ENCODE assay signal across 16 cellular contexts in the genomic region with DNA sequence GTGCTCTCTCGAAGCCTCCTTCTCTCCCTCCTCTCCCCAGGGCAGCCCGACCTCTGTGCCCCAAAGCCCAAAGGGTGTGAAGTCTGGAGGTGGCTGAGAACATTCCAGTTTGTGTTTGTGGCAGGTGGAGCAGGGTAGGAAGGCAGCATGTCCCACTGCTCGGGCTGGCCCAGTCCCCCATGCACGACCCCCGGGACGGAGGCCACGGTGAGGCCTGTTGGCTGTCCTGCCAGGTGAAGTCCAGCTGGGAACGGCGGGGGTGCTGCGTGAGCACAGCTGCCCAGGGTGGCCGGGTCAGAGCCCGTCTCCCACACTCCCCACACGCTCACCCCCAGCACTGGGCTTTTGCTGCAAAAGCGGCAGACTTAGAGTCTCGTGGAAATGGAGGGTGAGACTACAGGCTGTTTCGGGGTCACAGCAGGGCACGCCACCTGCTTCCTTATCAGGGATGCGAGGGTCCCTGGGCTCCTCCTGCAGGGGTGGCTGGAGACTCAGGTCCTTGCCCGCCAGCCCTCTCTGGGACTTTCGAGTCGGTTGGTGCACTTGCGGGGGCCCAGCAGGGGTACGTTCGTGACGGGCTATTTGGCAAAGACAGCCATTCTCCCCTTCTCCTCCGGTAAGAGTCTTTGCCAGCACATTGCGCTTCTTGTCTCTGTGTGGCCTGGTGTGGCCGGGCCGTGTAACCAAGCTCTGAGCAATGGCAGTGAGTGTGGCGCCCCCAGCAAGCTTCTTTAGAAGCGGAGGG. TPM values are rescaled to one million over a fixed set of nuclear protein-coding genes. Genes with fewer than 3 reads are reported as not detected.
A peak's percentile ranks its signal among the peaks of the same experiment; 100 is the strongest.
DNase-seq lines count a peak whose midpoint lies in the region; ATAC-seq and TF ChIP-seq lines count a peak whose summit lies in the region.
"Had no signal": no experiment of that assay in that cellular context is flagged by ENCODE, and none has a peak within 500 bp of the region (broad histone marks: within the 10 kb centered on the region; RNA-seq: fewer than 3 reads in every experiment).

No MANE protein-coding gene starts in this region.

- no peaks in the 10 kb centered on the region for H3K27me3 ChIP-seq in heart left ventricle
- H3K27me3 ChIP-seq in neural progenitor cell, result no peaks in the 10 kb centered on the region
- H3K27me3 ChIP-seq in tibial artery, result no peaks in the 10 kb centered on the region

- no peaks in the 10 kb centered on the region for H3K79me2 ChIP-seq in neural progenitor cell (ENCODE audit: low read depth)

- H3K27ac Mint-ChIP-seq in neural progenitor cell, result no peak overlapping the region
- H3K27ac Mint-ChIP-seq: H9 had no signal

- peaks cover 6% of the 10 kb centered on the region for H3K27me3 Mint-ChIP-seq in neural progenitor cell (ENCODE audit: insufficient read depth, low read depth)

- no peak overlapping the region for H3K9ac ChIP-seq in neural progenitor cell

- no peaks in the 10 kb centered on the region for H3K36me3 Mint-ChIP-seq in neural progenitor cell

- no peak for TF ChIP-seq CTCF in heart left ventricle (IDR thresholded peaks at IDR 0.05)
- no peak for TF ChIP-seq CTCF in neural progenitor cell (IDR thresholded peaks at IDR 0.05)
- no peak for TF ChIP-seq CTCF in tibial artery (IDR thresholded peaks at IDR 0.05)

- H2AFZ ChIP-seq in neural progenitor cell (replicated peaks), result no peak overlapping the region

- H3K9me3 Mint-ChIP-seq in neural progenitor cell, result no peaks in the 10 kb centered on the region
- H3K9me3 Mint-ChIP-seq: H9 had no signal

- H3K4me1 ChIP-seq in heart left ventricle (peaks cover 0 to 13% (median 7%) of the 10 kb centered on the region in 12 donors), neural progenitor cell (peaks cover 40% of the 10 kb centered on the region), tibial artery (peaks cover 0 to 26% (median 25%) of the 10 kb centered on the region in 4 donors)
- H3K4me1 ChIP-seq: Caco-2 had no signal

- TF ChIP-seq POLR2A in heart left ventricle (IDR thresholded peaks at IDR 0.05), result no peak

- H3K36me3 ChIP-seq in heart left ventricle (no peaks in the 10 kb centered on the region), neural progenitor cell (no peaks in the 10 kb centered on the region), tibial artery (no peaks in the 10 kb centered on the region)

- 81 to 92% (median 88%) methylated on average over 23 to 31 of the region's 31 CpGs for WGBS in heart left ventricle, 4 donors

- H3K4me3 Mint-ChIP-seq in neural progenitor cell, result no peak overlapping the region
- H3K4me3 Mint-ChIP-seq: H9 had no signal

- DNase-seq in Right ventricle myocardium superior, result peak; percentile 22
- no peak for DNase-seq in left cardiac atrium
- peak in 3 of 5 donors; percentile 10 to 60 (median 18) for DNase-seq in heart left ventricle
- DNase-seq in neural progenitor cell (ENCODE audit: low spot score), result no peak
- peak; percentile 12 to 62 for DNase-seq in tibial artery
- DNase-seq in amygdala (lab: John Stamatoyannopoulos, UW), result no peak
- no peak for DNase-seq in activated naive CD4-positive, alpha-beta T cell treated with Interleukin-2 at 50 U/mL for 16 hours
- DNase-seq: Caco-2, H9, IMR-90, Kasumi-1, NCI-H1930, NCI-H510A had no signal

- H3K4me1 Mint-ChIP-seq in neural progenitor cell, result peaks cover 36% of the 10 kb centered on the region

- intact Hi-C loops in Right ventricle myocardium superior (cut with DNase I) (no loop called here), left cardiac atrium (cut with DNase I) (no loop called here), heart left ventricle (cut with DNase I) (no loop called here), tibial artery (cut with DNase I; ENCODE audit: low total_unique reads) (no loop called here)

- H3K4me3 ChIP-seq in heart left ventricle, result no peak overlapping the region
- no peak overlapping the region for H3K4me3 ChIP-seq in neural progenitor cell
- H3K4me3 ChIP-seq in tibial artery, result no peak overlapping the region

- H3K4me2 ChIP-seq in neural progenitor cell, result peak overlapping the region; percentile 62

- H4K20me1 ChIP-seq in neural progenitor cell (ENCODE audit: low read depth), result no peaks in the 10 kb centered on the region

- ATAC-seq in Right ventricle myocardium superior (ENCODE audit: poor library complexity) (no peak), left cardiac atrium (no peak), heart left ventricle (no peak), GM18861 (IDR thresholded peaks at IDR 0.05; ENCODE audit: unreplicated experiment) (no peak)
- ATAC-seq: Panc1 had no signal

- H3K9me3 ChIP-seq in heart left ventricle, result no peaks in the 10 kb centered on the region
- no peaks in the 10 kb centered on the region for H3K9me3 ChIP-seq in neural progenitor cell (ENCODE audit: low read depth)
- no peaks in the 10 kb centered on the region for H3K9me3 ChIP-seq in tibial artery
- H3K9me3 ChIP-seq: Caco-2 had no signal

- H3F3A ChIP-seq in neural progenitor cell (ENCODE audit: low read depth), result peaks cover 14% of the 10 kb centered on the region

- H3K27ac ChIP-seq in heart left ventricle (no peak overlapping the region), neural progenitor cell (no peak overlapping the region), tibial artery (no peak overlapping the region)
- H3K27ac ChIP-seq: C4-2B had no signal

RNA-seq across cellular contexts. Expression of a gene that starts 40.3 kb away (rescaled TPM):
- 5.0 TPM for total RNA-seq in Right ventricle myocardium superior
- total RNA-seq in left cardiac atrium, result 1 to 10 TPM; 3.7 to 4.9 TPM
- total RNA-seq in heart left ventricle, result 1 to 10 TPM; 2.4 to 8.2 (median 3.8) TPM
- polyA plus RNA-seq in heart left ventricle, result 1 to 10 TPM; 2.2 to 4.0 TPM
- 7.0 and 15.5 TPM in 2 replicates for total RNA-seq in neural progenitor cell (ENCODE audit: low replicate concordance)

RNA-seq across cellular contexts. Expression of a gene that starts 40.6 kb away (rescaled TPM):
- total RNA-seq in Right ventricle myocardium superior (81.8 TPM), left cardiac atrium (100 to 1,000 TPM in 1 of 2 donors, 10 to 100 TPM in 1; 96.2 to 105 TPM), heart left ventricle (100 to 1,000 TPM in 3 of 9 donors, 10 to 100 TPM in 6; 47.1 to 124 (median 78.3) TPM), neural progenitor cell (ENCODE audit: low replicate concordance) (39.1 and 42.5 TPM in 2 replicates)
- polyA plus RNA-seq in heart left ventricle, result 10 to 100 TPM; 43.3 to 92.4 TPM

Comparison
In these comparisons a context has a peak if more than half of its experiments do, and no peak if none do; other contexts are left out.
1. DNase-seq: peak in Right ventricle myocardium superior (single experiment), heart left ventricle (3 of 5) and tibial artery (2 of 2); none in left cardiac atrium (single experiment), neural progenitor cell (single experiment), amygdala (0 of 56) and activated naive CD4-positive, alpha-beta T cell treated with Interleukin-2 at 50 U/mL for 16 hours (single experiment).